9 cellular contexts compared by ENCODE assay signal in genomic region chr1:151838491-151839412, GRCh38. TPM values are rescaled to one million over a fixed set of nuclear protein-coding genes. Genes with fewer than 3 reads are reported as not detected.
A peak's percentile ranks its signal among the peaks of the same experiment; 100 is the strongest.
DNase-seq lines count a peak whose midpoint lies in the region; ATAC-seq and TF ChIP-seq lines count a peak whose summit lies in the region.
"Had no signal": no experiment of that assay in that cellular context is flagged by ENCODE, and none has a peak within 500 bp of the region (broad histone marks: within the 10 kb centered on the region; RNA-seq: fewer than 3 reads in every experiment).

No MANE protein-coding gene starts in this region.

- peaks cover 2% of the 10 kb centered on the region for H3K36me3 Mint-ChIP-seq in T-helper 1 cell treated with Interleukin-12 subunit alpha and Interleukin-12 subunit beta and Interleukin-4 antibody, amounts not matched to agents 30 μg/mL and 1 μg/mL, for 36 hours (ENCODE audit: low read depth)

- TF ChIP-seq POLR2A in prostate gland (IDR thresholded peaks at IDR 0.05) (no peak), erythroblast (IDR thresholded peaks at IDR 0.05; ENCODE audit: low read length) (no peak)

- peak overlapping the region; percentile 93 to 95 for H3K27ac ChIP-seq in prostate gland
- no peak overlapping the region for H3K27ac ChIP-seq in SJCRH30

- H3K27ac Mint-ChIP-seq in T-helper 1 cell treated with Interleukin-12 subunit alpha and Interleukin-12 subunit beta and Interleukin-4 antibody, amounts not matched to agents 30 μg/mL and 1 μg/mL, for 36 hours = peak overlapping the region; percentile 82

- no peaks in the 10 kb centered on the region for H3K27me3 Mint-ChIP-seq in T-helper 1 cell treated with Interleukin-12 subunit alpha and Interleukin-12 subunit beta and Interleukin-4 antibody, amounts not matched to agents 30 μg/mL and 1 μg/mL, for 36 hours (ENCODE audit: low read depth)

- TF ChIP-seq CTCF in GM06990 (IDR thresholded peaks at IDR 0.05; ENCODE audit: insufficient read depth, low read length, poor library complexity, severe bottlenecking) (no peak), fibroblast of pulmonary artery (IDR thresholded peaks at IDR 0.05; ENCODE audit: low read length, missing control alignments) (no peak), prostate gland (IDR thresholded peaks at IDR 0.05) (no peak)

- H3K4me3 Mint-ChIP-seq in T-helper 1 cell treated with Interleukin-12 subunit alpha and Interleukin-12 subunit beta and Interleukin-4 antibody, amounts not matched to agents 30 μg/mL and 1 μg/mL, for 36 hours = peak overlapping the region; percentile 78

- no peaks in the 10 kb centered on the region for H3K9me3 Mint-ChIP-seq in T-helper 1 cell treated with Interleukin-12 subunit alpha and Interleukin-12 subunit beta and Interleukin-4 antibody, amounts not matched to agents 30 μg/mL and 1 μg/mL, for 36 hours

- WGBS in prostate gland = 41% methylated on average over 78 of the region's 93 CpGs

- no peak for DNase-seq in GM06990 (ENCODE audit: extremely low read depth, insufficient read length)
- DNase-seq in fibroblast of pulmonary artery (ENCODE audit: low read depth) = no peak
- DNase-seq in prostate gland (ENCODE audit: low spot score) = no peak
- no peak for DNase-seq in erythroblast (lab: John Stamatoyannopoulos, UW)
- no peak for DNase-seq in SJCRH30
- no peak for DNase-seq in pons (ENCODE audit: low spot score)

- no peaks in the 10 kb centered on the region for H3K36me3 ChIP-seq in GM06990 (ENCODE audit: control insufficient read depth, insufficient read depth, low read length)
- no peaks in the 10 kb centered on the region for H3K36me3 ChIP-seq in prostate gland
- H3K36me3 ChIP-seq in SJCRH30 = no peaks in the 10 kb centered on the region

- H3K4me3 ChIP-seq in GM06990 (replicated peaks; ENCODE audit: low read depth, low read length) (peak overlapping the region; percentile 43), fibroblast of pulmonary artery (replicated peaks; ENCODE audit: low read depth, low read length) (peak overlapping the region; percentile 5), prostate gland (peak overlapping the region; percentile 39 to 47), SJCRH30 (no peak overlapping the region)

- peaks cover 36% of the 10 kb centered on the region for H3K4me1 Mint-ChIP-seq in T-helper 1 cell treated with Interleukin-12 subunit alpha and Interleukin-12 subunit beta and Interleukin-4 antibody, amounts not matched to agents 30 μg/mL and 1 μg/mL, for 36 hours (ENCODE audit: low read depth)

- peaks cover 2% of the 10 kb centered on the region for H3K27me3 ChIP-seq in GM06990 (replicated peaks; ENCODE audit: control insufficient read depth, insufficient read depth, low read length)
- no peaks in the 10 kb centered on the region for H3K27me3 ChIP-seq in prostate gland (replicated peaks; ENCODE audit: insufficient read depth)
- no peaks in the 10 kb centered on the region for H3K27me3 ChIP-seq in SJCRH30

- H3K9me3 ChIP-seq in prostate gland (no peaks in the 10 kb centered on the region), SJCRH30 (replicated peaks) (no peaks in the 10 kb centered on the region)

- peaks cover 19% of the 10 kb centered on the region for H3K4me1 ChIP-seq in prostate gland (replicated peaks)
- H3K4me1 ChIP-seq in SJCRH30 = peaks cover 17% of the 10 kb centered on the region

- intact Hi-C loops in prostate gland (cut with DNase I) = no loop called here

- no peak for ATAC-seq in GM21390 (IDR thresholded peaks at IDR 0.05; ENCODE audit: unreplicated experiment)

RNA-seq across cellular contexts. Expression of gene C2CD4D, which starts 0.9 kb away (rescaled TPM):
- total RNA-seq in prostate gland = 1 to 10 TPM; 2.0 to 2.8 TPM
- 0.08 TPM in 1 of 2 replicates, not detected in the other for total RNA-seq in SJCRH30 (2014; rRNA removed; shearing (Covaris generic))
- total RNA-seq: glomerular endothelial cell had no signal

RNA-seq across cellular contexts. Expression of gene RORC, which starts 7.2 kb away (rescaled TPM):
- 10 to 100 TPM; 51.8 to 73.2 TPM for total RNA-seq in prostate gland
- not detected in 2 replicates for total RNA-seq in SJCRH30 (2014; rRNA removed; shearing (Covaris generic))
- total RNA-seq: glomerular endothelial cell had no signal

RNA-seq across cellular contexts. Expression of gene THEM5, which starts 14.8 kb away (rescaled TPM):
- total RNA-seq in prostate gland = not detected
- total RNA-seq in SJCRH30 (2014; rRNA removed; shearing (Covaris generic)) = 0.25 and 0.75 TPM in 2 replicates
- total RNA-seq: glomerular endothelial cell had no signal

RNA-seq across cellular contexts. Expression of gene LINGO4, which starts 33.5 kb away (rescaled TPM):
- 1 to 10 TPM in 1 of 2 donors, under 1 TPM in 1; 0.59 to 2.3 TPM for total RNA-seq in prostate gland
- total RNA-seq in SJCRH30 (2014; rRNA removed; shearing (Covaris generic)) = not detected in 2 replicates
- total RNA-seq: glomerular endothelial cell had no signal

RNA-seq across cellular contexts. Expression of gene TDRKH, which starts 48.5 kb away (rescaled TPM):
- 10 to 100 TPM; 21.1 to 25.0 TPM for total RNA-seq in prostate gland
- total RNA-seq in SJCRH30 (2014; rRNA removed; shearing (Covaris generic)) = 3.7 and 6.2 TPM in 2 replicates

Comparison
In these comparisons a context has a peak if more than half of its experiments do, and no peak if none do; other contexts are left out.
1. RNA of gene RORC, which starts 7.2 kb away (total RNA-seq): 51.8 to 73.2 TPM in prostate gland; not detected in SJCRH30; every median in the first group is over 10 times any median in the second.